Comparison of ENCODE assay signal across 10 cellular contexts in genomic region chr7:26195867-26196266, GRCh38. TPM values are rescaled to one million over a fixed set of nuclear protein-coding genes. Genes with fewer than 3 reads are reported as not detected.
DNase-seq lines count a peak whose midpoint lies in the region; ATAC-seq and TF ChIP-seq lines count a peak whose summit lies in the region.
"Had no signal": no experiment of that assay in that cellular context is flagged by ENCODE, and none has a peak within 500 bp of the region (broad histone marks: within the 10 kb centered on the region; RNA-seq: fewer than 3 reads in every experiment).

No MANE protein-coding gene starts in this region.

- no peak for DNase-seq in T-helper 1 cell
- no peak for DNase-seq in RWPE2 (ENCODE audit: low spot score)
- DNase-seq in endodermal cell: no peak
- DNase-seq in gastrocnemius medialis: no peak
- no peak for DNase-seq in COR-L47 (lab: John Stamatoyannopoulos, UW)
- DNase-seq in dedifferentiated amniotic fluid mesenchymal stem cell (ENCODE audit: extremely low spot score): no peak
- DNase-seq: NCI-H226, sigmoid colon had no signal

- intact Hi-C loops in gastrocnemius medialis (cut with DNase I; ENCODE audit: low total_unique reads): loop anchor here (10.0 kb wide), 1 partner anchor 101 kb away; no protein-coding TSS in a partner anchor

- H3K27me3 ChIP-seq in RWPE2 (ENCODE audit: insufficient read depth, poor library complexity, severe bottlenecking) (no peaks in the 10 kb centered on the region), endodermal cell (ENCODE audit: control insufficient read depth, insufficient read depth, low read length, poor library complexity, severe bottlenecking) (no peaks in the 10 kb centered on the region), gastrocnemius medialis (no peaks in the 10 kb centered on the region)
- H3K27me3 ChIP-seq: sigmoid colon had no signal

- H3K4me3 ChIP-seq in RWPE2 (ENCODE audit: severe bottlenecking): no peak overlapping the region
- H3K4me3 ChIP-seq in endodermal cell (ENCODE audit: low read length): peak overlapping the region; percentile 94
- peak overlapping the region in 3 of 4 donors; percentile 8 to 98 (median 95) for H3K4me3 ChIP-seq in gastrocnemius medialis
- H3K4me3 ChIP-seq: sigmoid colon had no signal

- H3K9me3 ChIP-seq in RWPE2 (ENCODE audit: severe bottlenecking) (no peaks in the 10 kb centered on the region), endodermal cell (ENCODE audit: control insufficient read depth, low read length) (no peaks in the 10 kb centered on the region), gastrocnemius medialis (no peaks in the 10 kb centered on the region)
- H3K9me3 ChIP-seq: sigmoid colon had no signal

- in situ Hi-C loops in gastrocnemius medialis (cut with MboI; ENCODE audit: low sequenced_read_pairs in 4 of 4): loop anchor here in 3 of 4 donors (10.0 to 25.0 kb wide), 4 partner anchors 101 to 991 kb away; partner anchors contain the start of gene HOXA11 (in 2 of the 3)

- no peaks in the 10 kb centered on the region for H3K9me3 Mint-ChIP-seq in T-helper 1 cell treated with Interleukin-12 subunit alpha and Interleukin-12 subunit beta and Interleukin-4 antibody, amounts not matched to agents 30 μg/mL and 1 μg/mL, for 36 hours
- H3K9me3 Mint-ChIP-seq in endodermal cell: no peaks in the 10 kb centered on the region

- 89 to 96% methylated on average over 4 to 6 of the region's 6 CpGs for WGBS in endodermal cell (ENCODE audit: insufficient coverage in 1 of 2, insufficient read length in 1 of 2), 2 experiments

- TF ChIP-seq POLR2A in gastrocnemius medialis (IDR thresholded peaks at IDR 0.05): no peak

- peaks cover 3% of the 10 kb centered on the region for H3K27me3 Mint-ChIP-seq in T-helper 1 cell treated with Interleukin-12 subunit alpha and Interleukin-12 subunit beta and Interleukin-4 antibody, amounts not matched to agents 30 μg/mL and 1 μg/mL, for 36 hours (ENCODE audit: low read depth)
- H3K27me3 Mint-ChIP-seq in endodermal cell (ENCODE audit: insufficient read depth): no peaks in the 10 kb centered on the region

- H3K4me1 ChIP-seq in RWPE2 (ENCODE audit: insufficient read depth, poor library complexity, severe bottlenecking) (peaks cover 29% of the 10 kb centered on the region), endodermal cell (ENCODE audit: control insufficient read depth, insufficient read depth, low read length) (peaks cover 5% of the 10 kb centered on the region), gastrocnemius medialis (peaks cover 50 to 62% of the 10 kb centered on the region in 2 donors)

- peak overlapping the region; percentile 100 for H3K9ac ChIP-seq in endodermal cell (ENCODE audit: extremely low read depth, low read length, poor library complexity, severe bottlenecking)

- H3K36me3 ChIP-seq in RWPE2 (ENCODE audit: low read depth) (peaks cover 95% of the 10 kb centered on the region), endodermal cell (ENCODE audit: control insufficient read depth, insufficient read depth, low read length) (peaks cover 89% of the 10 kb centered on the region), gastrocnemius medialis (peaks cover 5 to 68% of the 10 kb centered on the region in 2 donors)

- peaks cover 62% of the 10 kb centered on the region for H3K4me1 Mint-ChIP-seq in T-helper 1 cell treated with Interleukin-12 subunit alpha and Interleukin-12 subunit beta and Interleukin-4 antibody, amounts not matched to agents 30 μg/mL and 1 μg/mL, for 36 hours (ENCODE audit: low read depth)
- H3K4me1 Mint-ChIP-seq in endodermal cell: peaks cover 39% of the 10 kb centered on the region

- peaks cover 85% of the 10 kb centered on the region for H3K36me3 Mint-ChIP-seq in T-helper 1 cell treated with Interleukin-12 subunit alpha and Interleukin-12 subunit beta and Interleukin-4 antibody, amounts not matched to agents 30 μg/mL and 1 μg/mL, for 36 hours (ENCODE audit: low read depth)
- peaks cover 91% of the 10 kb centered on the region for H3K36me3 Mint-ChIP-seq in endodermal cell (ENCODE audit: low read depth)

- peak overlapping the region; percentile 99 for H3K4me3 Mint-ChIP-seq in T-helper 1 cell treated with Interleukin-12 subunit alpha and Interleukin-12 subunit beta and Interleukin-4 antibody, amounts not matched to agents 30 μg/mL and 1 μg/mL, for 36 hours
- peak overlapping the region; percentile 100 for H3K4me3 Mint-ChIP-seq in endodermal cell

- H3K27ac Mint-ChIP-seq in T-helper 1 cell treated with Interleukin-12 subunit alpha and Interleukin-12 subunit beta and Interleukin-4 antibody, amounts not matched to agents 30 μg/mL and 1 μg/mL, for 36 hours: peak overlapping the region; percentile 60
- peak overlapping the region; percentile 87 for H3K27ac Mint-ChIP-seq in endodermal cell

- H3K27ac ChIP-seq in RWPE2 (ENCODE audit: poor library complexity, severe bottlenecking) (peak overlapping the region; percentile 90), endodermal cell (ENCODE audit: low read depth, low read length) (no peak overlapping the region), gastrocnemius medialis (peak overlapping the region; percentile 47 to 99 (median 81))

- TF ChIP-seq CTCF in RWPE2 (IDR thresholded peaks at IDR 0.05; ENCODE audit: poor library complexity, severe bottlenecking) (no peak), endodermal cell (conservative IDR thresholded peaks at IDR 0.05) (no peak), gastrocnemius medialis (IDR thresholded peaks at IDR 0.05 in 4 of 5, conservative IDR thresholded peaks at IDR 0.05 in 1 of 5) (no peak)

- ATAC-seq in RWPE2 (ENCODE audit: low read depth) (no peak), gastrocnemius medialis (no peak), HG02970 (IDR thresholded peaks at IDR 0.05; ENCODE audit: low FRiP score, unreplicated experiment) (no peak)

RNA-seq across cellular contexts. Expression of gene HNRNPA2B1, which starts 4.7 kb away (rescaled TPM):
- total RNA-seq in endodermal cell: 1,000 to 10,000 TPM in 1 of 2 donors, 100 to 1,000 TPM in 1; 913 to 1,007 TPM
- polyA plus RNA-seq in endodermal cell (2013, experiment 1 of 2): 1,106 TPM
- polyA plus RNA-seq in endodermal cell (2013, experiment 2 of 2): 1,007 TPM
- 100 to 1,000 TPM; 155 to 242 (median 166) TPM for total RNA-seq in gastrocnemius medialis

RNA-seq across cellular contexts. Expression of gene CBX3, which starts 5.7 kb away (rescaled TPM):
- total RNA-seq in endodermal cell (100 to 1,000 TPM; 213 to 219 TPM), gastrocnemius medialis (10 to 100 TPM; 42.0 to 60.1 (median 48.8) TPM)
- 277 TPM for polyA plus RNA-seq in endodermal cell (2013, experiment 1 of 2)
- polyA plus RNA-seq in endodermal cell (2013, experiment 2 of 2): 276 TPM

RNA-seq across cellular contexts. Expression of gene NFE2L3, which starts 43.9 kb away (rescaled TPM):
- total RNA-seq in endodermal cell (10 to 100 TPM; 20.2 to 48.4 TPM), gastrocnemius medialis (1 to 10 TPM; 1.1 to 6.2 (median 1.7) TPM)
- polyA plus RNA-seq in endodermal cell (2013, experiment 1 of 2): 14.4 TPM
- polyA plus RNA-seq in endodermal cell (2013, experiment 2 of 2): 11.3 TPM
